In genomic region chr1:247857986-247858356, GRCh38 we compare ENCODE assay signal across 8 cellular contexts.
DNase-seq lines count a peak whose midpoint lies in the region.

No MANE protein-coding gene starts in this region.

- peaks cover 5% of the 10 kb centered on the region; the same call in 1 of the 2 replicates for H3K4me1 ChIP-seq in HAP-1

- in situ Hi-C loops in HAP-1 (cut with MboI; ENCODE audit: low sequenced_read_pairs), result no loop called here

- no peaks in the 10 kb centered on the region for H3K9me3 ChIP-seq in HAP-1

- H3K27me3 ChIP-seq in HAP-1 (ENCODE audit: low read depth), result no peaks in the 10 kb centered on the region

- no peaks in the 10 kb centered on the region for H3K36me3 ChIP-seq in HAP-1 (replicated peaks)

- H3K4me3 ChIP-seq in HAP-1, result peak overlapping the region; percentile 55

- DNase-seq in HAP-1 (ENCODE audit: low spot score in 2 of 2), result peak; percentile 2 to 12
- peak; percentile 53 for DNase-seq in UCSD-AML1 (lab: John Stamatoyannopoulos, UW; ENCODE audit: unreplicated experiment)
- DNase-seq in hepatic stellate cell (ENCODE audit: low spot score), result peak; percentile 21
- peak; percentile 44 for DNase-seq in retina
- DNase-seq in NK-92 treated with Interleukin-12 subunit alpha and Interleukin-12 subunit beta, amount 100 ng/mL, for 24 hours (lab: John Stamatoyannopoulos, UW), result no peak
- DNase-seq in hypothalamus (lab: John Stamatoyannopoulos, UW), result no peak
- DNase-seq in pons (ENCODE audit: low spot score), result no peak
- no peak for DNase-seq in COLO829 (ENCODE audit: low spot score)

Comparison
In these comparisons a context has a peak if more than half of its experiments do, and no peak if none do; other contexts are left out.
1. DNase-seq: peak in HAP-1 (2 of 2), UCSD-AML1 (single experiment), hepatic stellate cell (single experiment) and retina (single experiment); none in NK-92 treated with Interleukin-12 subunit alpha and Interleukin-12 subunit beta, amount 100 ng/mL, for 24 hours (single experiment), hypothalamus (0 of 51), pons (single experiment) and COLO829 (single experiment).